12 cellular contexts compared by ENCODE assay signal in genomic region chr15:98724017-98724416, GRCh38.
"Had no signal": no experiment of that assay in that cellular context is flagged by ENCODE, and none has a peak within 500 bp of the region (broad histone marks: within the 10 kb centered on the region; RNA-seq: fewer than 3 reads in every experiment).

No MANE protein-coding gene starts in this region.

- H3K36me3 ChIP-seq: adrenal gland, gastrocnemius medialis, lower lobe of right lung, vagina had no signal

- H3K27ac ChIP-seq: adrenal gland, gastrocnemius medialis, lower lobe of right lung, vagina had no signal

- ATAC-seq: effector memory CD8-positive, alpha-beta T cell; gastrocnemius medialis; lower lobe of right lung; natural killer cell treated with Interleukin-12 subunit alpha and Interleukin-12 subunit beta and Interleukin-15 and Interleukin-18, amount 100 ng/mL, for 72 hours; WTC11 had no signal

- DNase-seq: activated CD4-positive, alpha-beta T cell treated with anti-CD3 and anti-CD28 coated beads, Interleukin-2, amount 10 ng/mL, durations not matched to agents 7 days and 5 days; activated naive CD4-positive, alpha-beta T cell treated with anti-CD3 and anti-CD28 coated beads, Interleukin-2, amount 50 U/mL, for 16 hours; activated T-cell treated with anti-CD3 and anti-CD28 coated beads for 4 hours; adrenal gland; central memory CD4-positive, alpha-beta T cell; effector memory CD8-positive, alpha-beta T cell; gastrocnemius medialis; lower lobe of right lung; stimulated activated CD4-positive, alpha-beta T cell treated with anti-CD3 and anti-CD28 coated beads, Interleukin-4, amount 100 ng/mL, for 4 hours had no signal

- H3K4me3 ChIP-seq: adrenal gland, gastrocnemius medialis, lower lobe of right lung, vagina had no signal

- H3K9me3 ChIP-seq: adrenal gland, gastrocnemius medialis, lower lobe of right lung, vagina had no signal

- H3K27me3 ChIP-seq: adrenal gland, gastrocnemius medialis, vagina had no signal
